11 cellular contexts compared by ENCODE assay signal in the genomic region with DNA sequence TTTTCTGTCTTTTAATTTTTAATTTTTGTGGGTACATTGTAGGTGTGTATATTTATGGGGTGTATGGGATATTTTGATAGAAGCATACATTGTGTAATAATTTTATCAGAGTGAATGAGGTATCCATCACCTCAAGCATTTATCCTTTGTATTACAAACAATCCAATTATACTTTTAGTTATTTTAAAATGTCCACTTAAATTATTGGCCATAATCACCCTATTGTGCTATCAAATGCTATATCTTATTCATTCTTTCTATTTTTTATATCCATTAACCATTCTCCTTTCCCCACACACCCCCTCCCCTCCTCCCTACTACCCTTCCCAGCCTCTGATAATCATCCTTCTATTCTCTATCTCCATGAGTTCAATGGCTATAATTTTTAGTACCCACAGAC.
"Had no signal": no experiment of that assay in that cellular context is flagged by ENCODE, and none has a peak within 500 bp of the region (broad histone marks: within the 10 kb centered on the region; RNA-seq: fewer than 3 reads in every experiment).

No MANE protein-coding gene starts in this region.

- H3K4me3 ChIP-seq: GM23248, GM23338, HAP-1 had no signal

- H3K27ac ChIP-seq: GM23248 had no signal

- DNase-seq: GM23248, GOT3, H7, H9, HCEC 1CT, HFFc6 had no signal

- H3K4me1 ChIP-seq: HAP-1 had no signal

- H2AFZ ChIP-seq: GM23248, GM23338 had no signal

- FAIRE-seq: H1, H54 had no signal

- H3K9ac ChIP-seq: GM23248 had no signal

- H3K9me3 ChIP-seq: HAP-1 had no signal

- H3K36me3 ChIP-seq: HAP-1 had no signal

- H3K4me2 ChIP-seq: GM23338 had no signal

- ATAC-seq: GM23338, HCT116 had no signal
